Comparison of ENCODE assay signal across 1 cellular context in genomic region chr1:200234938-200235337, GRCh38.
TF ChIP-seq lines count a peak whose summit lies in the region.

No MANE protein-coding gene starts in this region.

TF ChIP-seq in IMR-90, 13 proteins besides CTCF, POLR2A, EP300 and RAD21 (continued from another document):
- no peak for TF ChIP-seq ELK1 (IDR thresholded peaks at IDR 0.05; ENCODE audit: borderline replicate concordance, low read depth, low read length)
- TF ChIP-seq CEBPB (IDR thresholded peaks at IDR 0.05; ENCODE audit: low read depth, low read length) = no peak
- TF ChIP-seq RCOR1 (IDR thresholded peaks at IDR 0.05; ENCODE audit: insufficient replicate concordance, low read length) = no peak
- no peak for TF ChIP-seq FOS (IDR thresholded peaks at IDR 0.05; ENCODE audit: low read depth, low read length)
- TF ChIP-seq NFE2L2 (IDR thresholded peaks at IDR 0.05; ENCODE audit: low read depth, low read length) = no peak
- no peak for TF ChIP-seq RFX5 (IDR thresholded peaks at IDR 0.05; ENCODE audit: low read depth, low read length)
- no peak for TF ChIP-seq USF2 (IDR thresholded peaks at IDR 0.05; ENCODE audit: low read depth, low read length)
- TF ChIP-seq SMC3 (IDR thresholded peaks at IDR 0.05; ENCODE audit: low read depth, low read length) = no peak
- no peak for TF ChIP-seq BHLHE40 (IDR thresholded peaks at IDR 0.05; ENCODE audit: low read depth, low read length)
- TF ChIP-seq CHD1 (IDR thresholded peaks at IDR 0.05; ENCODE audit: low read depth, low read length) = no peak
- no peak for TF ChIP-seq MXI1 (IDR thresholded peaks at IDR 0.05; ENCODE audit: borderline replicate concordance, low read depth, low read length)
- no peak for TF ChIP-seq MAFK (IDR thresholded peaks at IDR 0.05; ENCODE audit: low read depth, low read length)
